Comparison of ENCODE assay signal across 22 cellular contexts in the genomic region with DNA sequence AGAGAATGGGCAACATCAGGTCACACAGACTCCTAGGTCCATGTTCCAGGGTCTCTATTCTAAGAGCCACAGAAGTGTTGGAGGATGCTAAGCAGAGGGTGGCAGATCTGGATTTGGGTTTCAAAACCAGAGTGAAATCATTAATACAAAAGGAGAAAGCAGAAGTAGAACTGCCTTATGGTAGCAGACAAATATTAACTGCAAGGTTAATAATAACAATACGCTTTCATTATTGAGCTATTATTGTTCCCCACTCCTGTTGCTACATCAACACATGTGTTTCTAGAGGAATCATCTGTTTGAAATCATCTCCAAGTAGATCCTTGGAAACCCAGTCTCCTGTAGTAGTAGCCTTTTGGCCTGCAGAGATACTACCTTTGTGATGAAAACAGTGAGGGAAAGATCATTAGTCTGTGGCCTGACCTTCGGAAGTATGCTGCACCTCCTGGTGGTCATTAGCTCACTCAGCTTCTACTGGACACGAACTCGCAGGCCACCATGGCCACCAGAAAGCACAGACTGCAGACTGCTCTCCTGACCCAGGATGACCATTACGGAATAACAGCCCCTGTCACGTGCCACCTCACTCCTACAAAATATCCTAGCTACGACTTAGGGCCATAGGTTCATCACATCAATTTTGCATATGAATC.
DNase-seq lines count a peak whose midpoint lies in the region; ATAC-seq, FAIRE-seq and TF ChIP-seq lines count a peak whose summit lies in the region.
"Had no signal": no experiment of that assay in that cellular context is flagged by ENCODE, and none has a peak within 500 bp of the region (broad histone marks: within the 10 kb centered on the region; RNA-seq: fewer than 3 reads in every experiment).

No MANE protein-coding gene starts in this region.

- TF ChIP-seq CTCF in A549 (IDR thresholded peaks at IDR 0.05): no peak
- TF ChIP-seq CTCF in GM13977 (IDR thresholded peaks at IDR 0.05; ENCODE audit: extremely low read depth, insufficient read depth, missing control alignments): peak; percentile 2
- TF ChIP-seq CTCF in Loucy (conservative IDR thresholded peaks at IDR 0.05; ENCODE audit: low read length): 0 out of 2 replicates have a peak, but pooled peaks have one; percentile 19
- TF ChIP-seq CTCF in esophagus muscularis mucosa (IDR thresholded peaks at IDR 0.05): no peak
- TF ChIP-seq CTCF in mesothelial cell of epicardium (IDR thresholded peaks at IDR 0.05; ENCODE audit: unreplicated experiment): no peak

- TF ChIP-seq EP300 in A549 (IDR thresholded peaks at IDR 0.05): no peak
- TF ChIP-seq EP300 in esophagus muscularis mucosa (IDR thresholded peaks at IDR 0.05): no peak

- no peak overlapping the region for H2AFZ ChIP-seq in Loucy (ENCODE audit: low read length)

- TF ChIP-seq POLR2A in A549 (IDR thresholded peaks at IDR 0.05; ENCODE audit: low read length) (no peak), esophagus muscularis mucosa (IDR thresholded peaks at IDR 0.05; ENCODE audit: low read depth) (no peak)

- no peaks in the 10 kb centered on the region for H3K9me2 ChIP-seq in Loucy (replicated peaks; ENCODE audit: low read depth, low read length)

- H3K79me2 ChIP-seq in Loucy (ENCODE audit: insufficient read depth, low read length): no peaks in the 10 kb centered on the region

- WGBS in A549 (ENCODE audit: missing lambda C conversion rate): 47% methylated on average over 7 of the region's 7 CpGs
- WGBS in esophagus muscularis mucosa: 90% methylated on average over 7 of the region's 7 CpGs

- H3K4me1 ChIP-seq in A549: no peaks in the 10 kb centered on the region
- H3K4me1 ChIP-seq in Loucy (ENCODE audit: insufficient read depth, low read length, poor library complexity, severe bottlenecking): no peaks in the 10 kb centered on the region
- H3K4me1 ChIP-seq in esophagus muscularis mucosa: no peaks in the 10 kb centered on the region

- no peaks in the 10 kb centered on the region for H4K20me1 ChIP-seq in Loucy (ENCODE audit: insufficient read depth, low read length, poor library complexity, severe bottlenecking)

- peaks cover 6% of the 10 kb centered on the region for H3K27me3 Mint-ChIP-seq in mesothelial cell of epicardium (ENCODE audit: low read depth)
- H3K27me3 Mint-ChIP-seq: type B pancreatic cell had no signal

- H3K4me3 ChIP-seq in A549 (no peak overlapping the region), Loucy (ENCODE audit: low read length, poor library complexity, severe bottlenecking) (no peak overlapping the region), esophagus muscularis mucosa (no peak overlapping the region), H7 (ENCODE audit: insufficient read depth, low read depth, low read length) (no peak overlapping the region)
- H3K4me3 ChIP-seq: lower lobe of right lung had no signal

- no peaks in the 10 kb centered on the region for H3K36me3 Mint-ChIP-seq in mesothelial cell of epicardium
- H3K36me3 Mint-ChIP-seq: activated naive CD4-positive, alpha-beta T cell treated with anti-CD3 and anti-CD28 coated beads, Interleukin-2, amount 50 U/mL, for 24 hours; type B pancreatic cell had no signal

- H3K27ac Mint-ChIP-seq in mesothelial cell of epicardium: no peak overlapping the region
- H3K27ac Mint-ChIP-seq: activated naive CD4-positive, alpha-beta T cell treated with anti-CD3 and anti-CD28 coated beads, Interleukin-2, amount 50 U/mL, for 24 hours; type B pancreatic cell had no signal

- ATAC-seq in A549: peak; percentile 55 to 67; a peak in 4 of 6 replicates
- ATAC-seq: lower lobe of right lung had no signal

- H3K4me1 Mint-ChIP-seq in mesothelial cell of epicardium: peaks cover 2% of the 10 kb centered on the region
- H3K4me1 Mint-ChIP-seq: activated naive CD4-positive, alpha-beta T cell treated with anti-CD3 and anti-CD28 coated beads, Interleukin-2, amount 50 U/mL, for 24 hours had no signal

- H3K9me3 ChIP-seq in A549 (no peaks in the 10 kb centered on the region), Loucy (ENCODE audit: insufficient read depth, low read depth, low read length) (no peaks in the 10 kb centered on the region), esophagus muscularis mucosa (no peaks in the 10 kb centered on the region)
- H3K9me3 ChIP-seq: lower lobe of right lung had no signal

- DNase-seq in A549 (ENCODE audit: low read depth in 1 of 2, low spot score in 1 of 2) (peak in 1 of 2 experiments; percentile 14), GM13977 (ENCODE audit: low spot score) (no peak), esophagus muscularis mucosa (ENCODE audit: extremely low spot score) (peak; percentile 75), mesothelial cell of epicardium (ENCODE audit: low spot score in 2 of 2, unreplicated experiment in 2 of 2) (no peak), NCI-H128 (lab: John Stamatoyannopoulos, UW; ENCODE audit: unreplicated experiment) (no peak), H7 (no peak), head of caudate nucleus (no peak)
- DNase-seq: activated CD4-positive, alpha-beta T cell treated with anti-CD3 and anti-CD28 coated beads, Interleukin-2, amount 50 U/mL, for 4 hours; activated CD4-positive, CD25-positive, alpha-beta regulatory T cell; cortex of kidney; glutamatergic neuron; kidney glomerular epithelial cell; lower lobe of right lung; NCI-H187 treated with DMSO at 0.1 percent for 48 hours; NCI-H345; OCI-M1; Right ventricle myocardium superior had no signal

- 0 out of 5 replicates have a peak, but pooled peaks of 1 of the 2 experiments have one; percentile 6 for TF ChIP-seq RAD21 in A549 (conservative IDR thresholded peaks at IDR 0.05 in 1 of 2, IDR thresholded peaks at IDR 0.05 in 1 of 2)

- POLR2A ChIA-PET in A549 (lab: Yijun Ruan, JAX): no interaction called here

- H3K4me2 ChIP-seq in A549 (no peak overlapping the region), Loucy (ENCODE audit: low read depth, low read length, poor library complexity, severe bottlenecking) (no peak overlapping the region)
- H3K4me2 ChIP-seq: KMS-11 had no signal

- no peak for FAIRE-seq in A549 (lab: Jason Lieb, UNC)
- FAIRE-seq: bronchial epithelial cell had no signal

- in situ Hi-C loops in GM13977 (cut with MboI; ENCODE audit: low pct_unique_long_range_greater_than_20kb, low sequenced_read_pairs, unreplicated experiment): no loop called here

- intact Hi-C loops in esophagus muscularis mucosa (cut with DNase I): no loop called here
- intact Hi-C loops in head of caudate nucleus (cut with DNase I): no loop called here

- H3K4me3 Mint-ChIP-seq in mesothelial cell of epicardium: no peak overlapping the region
- H3K4me3 Mint-ChIP-seq: activated naive CD4-positive, alpha-beta T cell treated with anti-CD3 and anti-CD28 coated beads, Interleukin-2, amount 50 U/mL, for 24 hours; type B pancreatic cell had no signal

- CTCF ChIA-PET in A549 (lab: Yijun Ruan, JAX): interaction anchor here (0.7 to 1.6 kb wide), 3 partner anchors 27 to 205 kb away, joined by 3 read pairs; no protein-coding TSS in a partner anchor

- no peaks in the 10 kb centered on the region for H3K9me3 Mint-ChIP-seq in mesothelial cell of epicardium
- H3K9me3 Mint-ChIP-seq: activated naive CD4-positive, alpha-beta T cell treated with anti-CD3 and anti-CD28 coated beads, Interleukin-2, amount 50 U/mL, for 24 hours; type B pancreatic cell had no signal

- H3K27me3 ChIP-seq in Loucy (ENCODE audit: insufficient read depth, low read length, poor library complexity, severe bottlenecking) (no peaks in the 10 kb centered on the region), esophagus muscularis mucosa (no peaks in the 10 kb centered on the region), H7 (ENCODE audit: control insufficient read depth, insufficient read depth, low read length) (no peaks in the 10 kb centered on the region)

- H3F3A ChIP-seq in Loucy (ENCODE audit: low read depth): no peaks in the 10 kb centered on the region

- H3K9ac ChIP-seq in Loucy (ENCODE audit: low read depth, low read length, poor library complexity, severe bottlenecking): no peak overlapping the region
- H3K9ac ChIP-seq: KMS-11 had no signal

- H3K27ac ChIP-seq in A549 (no peak overlapping the region), esophagus muscularis mucosa (replicated peaks in 1 of 4) (no peak overlapping the region)
- H3K27ac ChIP-seq: KMS-11, lower lobe of right lung had no signal

- H3K36me3 ChIP-seq in Loucy (ENCODE audit: insufficient read depth, low read length): no peaks in the 10 kb centered on the region
- H3K36me3 ChIP-seq in esophagus muscularis mucosa: no peaks in the 10 kb centered on the region
- no peaks in the 10 kb centered on the region for H3K36me3 ChIP-seq in H7 (replicated peaks; ENCODE audit: control insufficient read depth, insufficient read depth, low read length)
- H3K36me3 ChIP-seq: lower lobe of right lung had no signal

TF ChIP-seq in A549, 52 proteins besides CTCF, POLR2A, EP300 and RAD21 (continues in another document):
- TF ChIP-seq CBX2 (IDR thresholded peaks at IDR 0.05; ENCODE audit: borderline replicate concordance, low read depth) (no peak), TFCP2L1 (CRISPR knock-in tag; IDR thresholded peaks at IDR 0.05) (no peak), HEYL (CRISPR knock-in tag; IDR thresholded peaks at IDR 0.05) (no peak), EHF (CRISPR knock-in tag; IDR thresholded peaks at IDR 0.05) (no peak), HOXB5 (CRISPR knock-in tag; IDR thresholded peaks at IDR 0.05) (no peak), GATA3 (IDR thresholded peaks at IDR 0.05; ENCODE audit: borderline replicate concordance) (no peak), RCOR1 (IDR thresholded peaks at IDR 0.05; ENCODE audit: low read depth, low read length) (no peak), CHD4 (IDR thresholded peaks at IDR 0.05; ENCODE audit: borderline replicate concordance) (no peak), JUNB (IDR thresholded peaks at IDR 0.05) (no peak), KDM1A (IDR thresholded peaks at IDR 0.05; ENCODE audit: low read depth) (no peak)
- TF ChIP-seq, protein P1, sequence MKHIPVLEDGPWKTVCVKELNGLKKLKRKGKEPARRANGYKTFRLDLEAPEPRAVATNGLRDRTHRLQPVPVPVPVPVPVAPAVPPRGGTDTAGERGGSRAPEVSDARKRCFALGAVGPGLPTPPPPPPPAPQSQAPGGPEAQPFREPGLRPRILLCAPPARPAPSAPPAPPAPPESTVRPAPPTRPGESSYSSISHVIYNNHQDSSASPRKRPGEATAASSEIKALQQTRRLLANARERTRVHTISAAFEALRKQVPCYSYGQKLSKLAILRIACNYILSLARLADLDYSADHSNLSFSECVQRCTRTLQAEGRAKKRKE (CRISPR knock-in tag; IDR thresholded peaks at IDR 0.05; ENCODE audit: low read depth): no peak
- TF ChIP-seq, protein P2, sequence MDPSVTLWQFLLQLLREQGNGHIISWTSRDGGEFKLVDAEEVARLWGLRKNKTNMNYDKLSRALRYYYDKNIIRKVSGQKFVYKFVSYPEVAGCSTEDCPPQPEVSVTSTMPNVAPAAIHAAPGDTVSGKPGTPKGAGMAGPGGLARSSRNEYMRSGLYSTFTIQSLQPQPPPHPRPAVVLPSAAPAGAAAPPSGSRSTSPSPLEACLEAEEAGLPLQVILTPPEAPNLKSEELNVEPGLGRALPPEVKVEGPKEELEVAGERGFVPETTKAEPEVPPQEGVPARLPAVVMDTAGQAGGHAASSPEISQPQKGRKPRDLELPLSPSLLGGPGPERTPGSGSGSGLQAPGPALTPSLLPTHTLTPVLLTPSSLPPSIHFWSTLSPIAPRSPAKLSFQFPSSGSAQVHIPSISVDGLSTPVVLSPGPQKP (IDR thresholded peaks at IDR 0.05; ENCODE audit: low read depth, low read length): no peak

Comparison
In these comparisons a context has a peak if more than half of its experiments do, and no peak if none do; other contexts are left out.
1. CTCF ChIP-seq: peak in GM13977 (single experiment) and Loucy (single experiment); none in A549 (single experiment), esophagus muscularis mucosa (0 of 3) and mesothelial cell of epicardium (single experiment).